ENCODE assay signal across 1 cellular context in genomic region chr1:8517579-8518489, GRCh38.
TF ChIP-seq lines count a peak whose summit lies in the region.

No MANE protein-coding gene starts in this region.

TF ChIP-seq in K562, 482 proteins besides CTCF, POLR2A, EP300 and RAD21 (continued from another document and continues in another):
- TF ChIP-seq ZNF280A (IDR thresholded peaks at IDR 0.05; ENCODE audit: low read depth, partially characterized antibody), result no peak
- no peak for TF ChIP-seq CCAR2 (IDR thresholded peaks at IDR 0.05; ENCODE audit: low read depth, low read length)
- TF ChIP-seq GABPB1 (CRISPR knock-in tag; IDR thresholded peaks at IDR 0.05), result no peak
- peak; percentile 85 for TF ChIP-seq CBFA2T3 (IDR thresholded peaks at IDR 0.05)
- no peak for TF ChIP-seq SIN3B (IDR thresholded peaks at IDR 0.05; ENCODE audit: low read depth)
- TF ChIP-seq JUND (IDR thresholded peaks at IDR 0.05; ENCODE audit: borderline replicate concordance, low read depth, low read length), result peak; percentile 58; the same call in 1 of the 2 replicates
- peak; percentile 65; the same call in 2 of the 3 replicates for TF ChIP-seq JUND (tag; IDR thresholded peaks at IDR 0.05; ENCODE audit: borderline replicate concordance, low read depth, low read length)
- TF ChIP-seq FUS (optimal IDR thresholded peaks at IDR 0.05; ENCODE audit: low read depth, low read length), result no peak
- no peak for TF ChIP-seq POLR3A (IDR thresholded peaks at IDR 0.05; ENCODE audit: borderline replicate concordance, extremely low read depth, insufficient read depth, insufficient read length)
- TF ChIP-seq ZNF354B (CRISPR knock-in tag; IDR thresholded peaks at IDR 0.05), result no peak
- TF ChIP-seq NELFE (IDR thresholded peaks at IDR 0.05; ENCODE audit: insufficient read depth, insufficient read length), result no peak
- no peak for TF ChIP-seq ATF1 (CRISPR knock-in tag; IDR thresholded peaks at IDR 0.05)
- TF ChIP-seq ATF1 (tag; IDR thresholded peaks at IDR 0.05), result peak; percentile 45; the same call in 1 of the 2 replicates
- 0 out of 2 replicates have a peak, but pooled peaks have one; percentile 27 for TF ChIP-seq ETV1 (tag; conservative IDR thresholded peaks at IDR 0.05; ENCODE audit: low read depth)
- TF ChIP-seq TAL1 (IDR thresholded peaks at IDR 0.05), result peak; percentile 67
- TF ChIP-seq VEZF1 (CRISPR knock-in tag; IDR thresholded peaks at IDR 0.05), result 0 out of 2 replicates have a peak, but pooled peaks have one; percentile 15
- TF ChIP-seq SMARCA4 (IDR thresholded peaks at IDR 0.05), result peak; percentile 80; the same call in 1 of the 2 replicates
- TF ChIP-seq RHOXF2B (CRISPR knock-in tag; conservative IDR thresholded peaks at IDR 0.05), result no peak
- TF ChIP-seq HLTF (IDR thresholded peaks at IDR 0.05), result no peak
- no peak for TF ChIP-seq ZNF695 (CRISPR knock-in tag; IDR thresholded peaks at IDR 0.05)
- TF ChIP-seq ZNF175 (CRISPR knock-in tag; IDR thresholded peaks at IDR 0.05; ENCODE audit: low read depth), result no peak
- TF ChIP-seq ZNF584 (CRISPR knock-in tag; IDR thresholded peaks at IDR 0.05; ENCODE audit: low read depth), result no peak
- TF ChIP-seq MTA2 (IDR thresholded peaks at IDR 0.05; ENCODE audit: low read depth), result peak; percentile 33; the same call in 1 of the 2 replicates
- peak; percentile 44 for TF ChIP-seq DACH1 (IDR thresholded peaks at IDR 0.05; ENCODE audit: partially characterized antibody)
- TF ChIP-seq CSDE1 (IDR thresholded peaks at IDR 0.05), result peak in 1 of 2 experiments; percentile 55; a peak in 1 of 4 replicates
- no peak for TF ChIP-seq E2F1 (CRISPR knock-in tag; IDR thresholded peaks at IDR 0.05)
- no peak for TF ChIP-seq HNRNPK (IDR thresholded peaks at IDR 0.05; ENCODE audit: low read depth, low read length, poor library complexity, severe bottlenecking)
- TF ChIP-seq E2F5 (CRISPR knock-in tag; IDR thresholded peaks at IDR 0.05), result no peak
- no peak for TF ChIP-seq ZNF282 (CRISPR knock-in tag; IDR thresholded peaks at IDR 0.05)
- TF ChIP-seq FOXK2 (conservative IDR thresholded peaks at IDR 0.05 in 1 of 2, IDR thresholded peaks at IDR 0.05 in 1 of 2; ENCODE audit: low read depth in 2 of 2), result peak in 1 of 2 experiments; percentile 47; a peak in 2 of 4 replicates
- TF ChIP-seq TCF7 (IDR thresholded peaks at IDR 0.05; ENCODE audit: borderline replicate concordance), result no peak
- peak; percentile 56 for TF ChIP-seq MEIS2 (IDR thresholded peaks at IDR 0.05; ENCODE audit: partially characterized antibody)
- no peak for TF ChIP-seq ZBTB49 (CRISPR knock-in tag; IDR thresholded peaks at IDR 0.05; ENCODE audit: borderline replicate concordance)
- no peak for TF ChIP-seq CHD7 (IDR thresholded peaks at IDR 0.05; ENCODE audit: low read depth, low read length)
- no peak for TF ChIP-seq CBX5 (IDR thresholded peaks at IDR 0.05; ENCODE audit: borderline replicate concordance, low read depth)
- no peak for TF ChIP-seq ZNF133 (CRISPR knock-in tag; IDR thresholded peaks at IDR 0.05)
- peak; percentile 79 for TF ChIP-seq TCF3 (CRISPR knock-in tag; IDR thresholded peaks at IDR 0.05)
- TF ChIP-seq CC2D1A (IDR thresholded peaks at IDR 0.05), result no peak
- TF ChIP-seq ZNF507 (tag; conservative IDR thresholded peaks at IDR 0.05), result no peak
- TF ChIP-seq ATF3 (IDR thresholded peaks at IDR 0.05), result peak; percentile 71; the same call in 1 of the 2 replicates
- TF ChIP-seq ATF3 (CRISPR knock-in tag; conservative IDR thresholded peaks at IDR 0.05), result no peak
